ENCODE assay signal across 8 cellular contexts in the genomic region with DNA sequence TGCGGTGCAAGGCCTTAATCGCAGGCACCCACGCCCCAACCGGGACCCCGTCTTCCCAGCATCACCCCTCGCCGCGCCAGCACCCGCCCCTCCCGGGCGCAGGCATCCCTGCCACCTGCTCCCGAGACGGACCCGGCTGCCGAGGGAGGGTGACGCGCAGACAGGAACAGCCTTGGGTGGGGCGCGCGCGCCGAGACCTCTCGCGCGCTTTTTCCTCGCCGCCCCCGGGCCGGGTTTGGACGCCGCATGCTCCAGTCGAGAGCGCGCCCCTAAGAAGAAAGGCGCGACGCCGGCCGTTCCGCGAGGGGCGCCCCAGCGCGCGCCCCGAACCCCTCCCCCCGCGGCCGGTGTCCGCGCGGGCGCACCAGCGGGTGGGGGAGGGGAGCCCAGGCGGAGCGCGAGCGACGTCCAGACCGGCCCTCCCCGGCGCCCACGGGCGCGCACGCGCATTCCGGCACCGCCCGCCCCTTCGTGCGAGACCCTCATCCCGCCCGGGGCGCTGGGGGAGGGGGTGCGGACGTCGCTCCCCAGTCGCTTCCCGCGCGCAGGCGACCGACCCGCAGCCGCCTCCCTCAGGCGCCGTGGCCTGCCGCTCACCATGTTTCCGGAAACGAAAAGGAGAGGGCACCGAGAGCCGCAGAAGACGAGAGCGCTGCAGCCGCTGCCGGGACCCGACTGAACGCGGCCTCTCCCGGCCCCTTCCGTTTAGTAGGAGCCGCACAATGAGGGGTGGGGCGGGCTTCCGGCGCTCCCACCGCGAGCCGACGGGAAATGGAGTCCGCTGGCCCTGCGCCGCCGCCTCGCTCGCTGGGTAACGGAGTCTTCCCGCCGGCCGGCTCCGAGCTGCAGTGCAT.
A peak's percentile ranks its signal among the peaks of the same experiment; 100 is the strongest.
DNase-seq lines count a peak whose midpoint lies in the region; ATAC-seq and TF ChIP-seq lines count a peak whose summit lies in the region.

Gene CFL1, minus strand, starts transcription at position 681 of the 854 bp plus-strand sequence. Its CDS starts 81 bp downstream, at position 600.

- H3K4me3 ChIP-seq in astrocyte of the cerebellum (ENCODE audit: low read depth, low read length): peak within 1 kb of the TSS; percentile 96

- DNase-seq in NCI-H1930 (lab: John Stamatoyannopoulos, UW) (peak; percentile 95 to 96), T1000 (lab: John Stamatoyannopoulos, UW) (peak; percentile 97), astrocyte of the cerebellum (ENCODE audit: low read depth) (peak; percentile 92), hepatic stellate cell (ENCODE audit: low spot score) (peak; percentile 94), retina (peak; percentile 99), GM19240 (ENCODE audit: insufficient read length, low spot score) (no peak)

- in situ Hi-C loops in astrocyte of the cerebellum (cut with HindIII; ENCODE audit: low sequenced_read_pairs): no loop called here

- peak; percentile 99 for TF ChIP-seq POLR2A in GM15510 (IDR thresholded peaks at IDR 0.05; ENCODE audit: borderline replicate concordance, extremely low read depth, insufficient read length)

- ATAC-seq in HG02938 (IDR thresholded peaks at IDR 0.05; ENCODE audit: unreplicated experiment): peak; percentile 42

- no peak for TF ChIP-seq CTCF in astrocyte of the cerebellum (IDR thresholded peaks at IDR 0.05; ENCODE audit: low read depth, low read length, missing control alignments)
